Comparison of ENCODE assay signal across 18 cellular contexts in genomic region chr14:70796551-70796950, GRCh38.
"Had no signal": no experiment of that assay in that cellular context is flagged by ENCODE, and none has a peak within 500 bp of the region (broad histone marks: within the 10 kb centered on the region; RNA-seq: fewer than 3 reads in every experiment).

No MANE protein-coding gene starts in this region.

- ATAC-seq: foreskin keratinocyte, gastroesophageal sphincter, heart left ventricle, left cardiac atrium, left lung, left ventricle myocardium superior, lower lobe of right lung, mucosa of descending colon had no signal

- H3K4me1 ChIP-seq: esophagus muscularis mucosa, foreskin keratinocyte, gastroesophageal sphincter, heart left ventricle, left lung, lower lobe of right lung had no signal

- H3K36me3 ChIP-seq: heart left ventricle, left lung, lower lobe of right lung had no signal

- DNase-seq: dermis blood vessel endothelial cell; effector CD4-positive, alpha-beta T cell; effector memory CD4-positive, alpha-beta T cell; foreskin keratinocyte; heart left ventricle; hypothalamus; left cardiac atrium; left lung; left ventricle myocardium superior; lower lobe of right lung; mesenchymal stem cell; mucosa of descending colon; naive B cell had no signal

- H3K9me3 ChIP-seq: esophagus muscularis mucosa, gastroesophageal sphincter, heart left ventricle, left lung, lower lobe of right lung, mucosa of descending colon had no signal

- H3K27ac ChIP-seq: coronary artery, esophagus muscularis mucosa, foreskin keratinocyte, gastroesophageal sphincter, heart left ventricle, hepatocyte, left lung, lower lobe of right lung had no signal

- H3K27me3 ChIP-seq: dorsolateral prefrontal cortex, esophagus muscularis mucosa, foreskin keratinocyte, gastroesophageal sphincter, heart left ventricle, hepatocyte, left lung had no signal

- H3K4me2 ChIP-seq: hepatocyte had no signal

- H2AFZ ChIP-seq: hepatocyte had no signal

- H3K4me3 ChIP-seq: coronary artery, dorsolateral prefrontal cortex, esophagus muscularis mucosa, gastroesophageal sphincter, heart left ventricle, hepatocyte, left lung, lower lobe of right lung, mucosa of descending colon had no signal
